12 cellular contexts compared by ENCODE assay signal in genomic region chr7:143126146-143126545, GRCh38. TPM values are rescaled to one million over a fixed set of nuclear protein-coding genes. Genes with fewer than 3 reads are reported as not detected.
DNase-seq lines count a peak whose midpoint lies in the region; ATAC-seq lines count a peak whose summit lies in the region.
"Had no signal": no experiment of that assay in that cellular context is flagged by ENCODE, and none has a peak within 500 bp of the region (broad histone marks: within the 10 kb centered on the region; RNA-seq: fewer than 3 reads in every experiment).

No MANE protein-coding gene starts in this region.

- intact Hi-C loops in sciatic nerve (cut with DNase I): no loop called here

- H3K27ac ChIP-seq in epithelial cell of prostate: peak overlapping the region; percentile 1

- ATAC-seq in sciatic nerve: peak; percentile 56
- ATAC-seq: effector memory CD8-positive, alpha-beta T cell had no signal

- DNase-seq in GM04503 (ENCODE audit: low read depth): peak; percentile 4
- peak; percentile 14 for DNase-seq in RPMI7951 (ENCODE audit: low read depth)
- DNase-seq in epithelial cell of prostate (ENCODE audit: low read depth, low spot score): peak; percentile 60
- no peak for DNase-seq in sciatic nerve (ENCODE audit: low spot score)
- no peak for DNase-seq in NCI-H345 treated with DMSO at 0.1 percent for 48 hours (lab: John Stamatoyannopoulos, UW; ENCODE audit: unreplicated experiment)
- DNase-seq in cerebellar nuclear complex (lab: John Stamatoyannopoulos, UW): no peak
- DNase-seq in NCI-H2196 treated with DMSO at 0.1 percent for 48 hours (lab: John Stamatoyannopoulos, UW; ENCODE audit: unreplicated experiment): no peak
- DNase-seq in activated naive CD4-positive, alpha-beta T cell treated with Interleukin-2 at 50 U/mL for 16 hours: no peak
- DNase-seq: effector memory CD8-positive, alpha-beta T cell; NCI-H526 treated with DMSO at 0.1 percent for 48 hours; small intestine had no signal

RNA-seq across cellular contexts. Expression of gene PIP, which starts 5.7 kb away (rescaled TPM):
- total RNA-seq in RPMI7951 (2014; rRNA removed; shearing (Covaris generic)): not detected in 2 replicates
- not detected for total RNA-seq in sciatic nerve
- total RNA-seq: T-helper 1 cell treated with Interleukin-12 subunit alpha and Interleukin-12 subunit beta and Interleukin-4 antibody, amounts not matched to agents 30 ng/mL and 1 ng/mL, for 36 hours had no signal

RNA-seq across cellular contexts. Expression of gene TAS2R39, which starts 57.1 kb away (rescaled TPM):
- not detected in 2 replicates for total RNA-seq in RPMI7951 (2014; rRNA removed; shearing (Covaris generic))
- not detected for total RNA-seq in sciatic nerve
- total RNA-seq: T-helper 1 cell treated with Interleukin-12 subunit alpha and Interleukin-12 subunit beta and Interleukin-4 antibody, amounts not matched to agents 30 ng/mL and 1 ng/mL, for 36 hours had no signal

Comparison
In these comparisons a context has a peak if more than half of its experiments do, and no peak if none do; other contexts are left out.
1. DNase-seq: peak in GM04503 (single experiment), RPMI7951 (single experiment) and epithelial cell of prostate (single experiment); none in sciatic nerve (single experiment), NCI-H345 treated with DMSO at 0.1 percent for 48 hours (single experiment), cerebellar nuclear complex (0 of 2), NCI-H2196 treated with DMSO at 0.1 percent for 48 hours (single experiment) and activated naive CD4-positive, alpha-beta T cell treated with Interleukin-2 at 50 U/mL for 16 hours (single experiment).